In the genomic region with DNA sequence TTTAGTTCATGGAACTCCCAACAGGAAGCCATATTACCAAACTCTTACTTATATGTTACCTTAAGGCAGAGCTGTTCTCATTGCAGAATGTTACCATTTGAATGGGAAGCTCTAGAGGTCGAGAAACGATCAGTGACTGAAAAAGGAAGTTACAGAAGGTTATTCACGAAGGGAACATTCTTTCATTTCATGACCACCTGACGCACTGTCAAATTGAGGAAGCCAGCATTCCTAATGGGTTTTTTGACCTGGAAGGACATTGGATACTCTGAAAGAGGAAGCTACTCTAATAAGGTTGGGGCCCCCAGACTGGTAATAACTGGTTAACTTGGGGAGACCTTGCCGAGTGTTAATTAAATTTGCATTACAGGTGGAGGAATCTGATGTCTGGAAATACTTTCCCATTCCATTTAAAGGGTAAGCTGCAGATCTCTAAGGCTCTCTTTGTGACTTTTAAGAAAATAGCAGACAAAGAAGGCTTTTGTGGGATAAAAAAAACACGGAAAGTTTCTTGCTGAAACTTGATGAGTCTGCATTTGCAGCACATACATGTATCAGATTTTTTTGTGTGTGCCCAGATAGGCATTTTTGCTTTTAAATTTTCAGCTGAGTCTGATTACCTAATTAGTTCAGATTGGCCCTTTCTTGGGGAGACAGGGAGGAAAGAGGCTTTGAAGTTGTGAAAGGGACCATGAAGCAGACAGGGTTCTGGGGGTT, we compare ENCODE assay signal across 1 cellular context.
TF ChIP-seq lines count a peak whose summit lies in the region.

No MANE protein-coding gene starts in this region.

TF ChIP-seq in K562, 482 proteins besides CTCF, POLR2A, EP300 and RAD21 (continued from another document):
- TF ChIP-seq, protein P1, sequence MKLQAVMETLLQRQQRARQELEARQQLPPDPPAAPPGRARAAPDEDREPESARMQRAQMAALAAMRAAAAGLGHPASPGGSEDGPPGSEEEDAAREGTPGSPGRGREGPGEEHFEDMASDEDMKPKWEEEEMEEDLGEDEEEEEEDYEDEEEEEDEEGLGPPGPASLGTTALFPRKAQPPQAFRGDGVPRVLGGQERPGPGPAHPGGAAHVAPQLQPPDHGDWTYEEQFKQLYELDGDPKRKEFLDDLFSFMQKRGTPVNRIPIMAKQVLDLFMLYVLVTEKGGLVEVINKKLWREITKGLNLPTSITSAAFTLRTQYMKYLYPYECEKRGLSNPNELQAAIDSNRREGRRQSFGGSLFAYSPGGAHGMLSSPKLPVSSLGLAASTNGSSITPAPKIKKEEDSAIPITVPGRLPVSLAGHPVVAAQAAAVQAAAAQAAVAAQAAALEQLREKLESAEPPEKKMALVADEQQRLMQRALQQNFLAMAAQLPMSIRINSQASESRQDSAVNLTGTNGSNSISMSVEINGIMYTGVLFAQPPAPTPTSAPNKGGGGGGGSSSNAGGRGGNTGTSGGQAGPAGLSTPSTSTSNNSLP (IDR thresholded peaks at IDR 0.05; ENCODE audit: borderline replicate concordance, low read depth, low read length): no peak
- TF ChIP-seq ESRRA (IDR thresholded peaks at IDR 0.05; ENCODE audit: borderline replicate concordance, low read depth): peak; percentile 24; the same call in 1 of the 2 replicates
- TF ChIP-seq NR2C1 (IDR thresholded peaks at IDR 0.05): peak; percentile 72; the same call in 1 of the 2 replicates
- TF ChIP-seq NR2C1 (tag; IDR thresholded peaks at IDR 0.05): peak; percentile 65
- no peak for TF ChIP-seq NR2C2 (CRISPR knock-in tag; IDR thresholded peaks at IDR 0.05)
- TF ChIP-seq NR2C2 (tag; IDR thresholded peaks at IDR 0.05): peak; percentile 83
- TF ChIP-seq, protein P2, sequence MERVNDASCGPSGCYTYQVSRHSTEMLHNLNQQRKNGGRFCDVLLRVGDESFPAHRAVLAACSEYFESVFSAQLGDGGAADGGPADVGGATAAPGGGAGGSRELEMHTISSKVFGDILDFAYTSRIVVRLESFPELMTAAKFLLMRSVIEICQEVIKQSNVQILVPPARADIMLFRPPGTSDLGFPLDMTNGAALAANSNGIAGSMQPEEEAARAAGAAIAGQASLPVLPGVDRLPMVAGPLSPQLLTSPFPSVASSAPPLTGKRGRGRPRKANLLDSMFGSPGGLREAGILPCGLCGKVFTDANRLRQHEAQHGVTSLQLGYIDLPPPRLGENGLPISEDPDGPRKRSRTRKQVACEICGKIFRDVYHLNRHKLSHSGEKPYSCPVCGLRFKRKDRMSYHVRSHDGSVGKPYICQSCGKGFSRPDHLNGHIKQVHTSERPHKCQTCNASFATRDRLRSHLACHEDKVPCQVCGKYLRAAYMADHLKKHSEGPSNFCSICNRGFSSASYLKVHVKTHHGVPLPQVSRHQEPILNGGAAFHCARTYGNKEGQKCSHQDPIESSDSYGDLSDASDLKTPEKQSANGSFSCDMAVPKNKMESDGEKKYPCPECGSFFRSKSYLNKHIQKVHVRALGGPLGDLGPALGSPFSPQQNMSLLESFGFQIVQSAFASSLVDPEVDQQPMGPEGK (CRISPR knock-in tag; IDR thresholded peaks at IDR 0.05; ENCODE audit: borderline replicate concordance): no peak
- TF ChIP-seq MYNN (IDR thresholded peaks at IDR 0.05): no peak
- TF ChIP-seq MYNN (CRISPR knock-in tag; IDR thresholded peaks at IDR 0.05): no peak
- TF ChIP-seq PTBP1 (IDR thresholded peaks at IDR 0.05; ENCODE audit: low read depth, low read length): no peak
- no peak for TF ChIP-seq PHF8 (IDR thresholded peaks at IDR 0.05; ENCODE audit: borderline replicate concordance, low read length)
